ENCODE assay signal across 1 cellular context in genomic region chr20:50071039-50071888, GRCh38.
TF ChIP-seq lines count a peak whose summit lies in the region.

No MANE protein-coding gene starts in this region.

TF ChIP-seq in HepG2, 621 proteins besides CTCF, POLR2A, EP300 and RAD21 (continued from another document and continues in another):
- no peak for TF ChIP-seq GABPA (IDR thresholded peaks at IDR 0.05; ENCODE audit: low read depth, low read length)
- no peak for TF ChIP-seq GABPA (CRISPR knock-in tag; IDR thresholded peaks at IDR 0.05; ENCODE audit: low read depth)
- peak; percentile 91; the same call in 1 of the 2 replicates for TF ChIP-seq ATF6 (CRISPR knock-in tag; conservative IDR thresholded peaks at IDR 0.05)
- TF ChIP-seq AGO2 (optimal IDR thresholded peaks at IDR 0.05; ENCODE audit: low read depth, low read length) = no peak
- TF ChIP-seq ZFP36L1 (CRISPR knock-in tag; IDR thresholded peaks at IDR 0.05) = no peak
- no peak for TF ChIP-seq CCAR2 (optimal IDR thresholded peaks at IDR 0.05; ENCODE audit: low read depth, low read length)
- no peak for TF ChIP-seq ONECUT2 (CRISPR knock-in tag; IDR thresholded peaks at IDR 0.05)
- peak; percentile 55; the same call in 1 of the 2 replicates for TF ChIP-seq ZNF503 (CRISPR knock-in tag; IDR thresholded peaks at IDR 0.05)
- TF ChIP-seq ZNF44 (CRISPR knock-in tag; IDR thresholded peaks at IDR 0.05) = no peak; the same call in 1 of the 2 replicates
- TF ChIP-seq AHR (CRISPR knock-in tag; IDR thresholded peaks at IDR 0.05) = peak; percentile 93; the same call in 1 of the 2 replicates
- no peak for TF ChIP-seq ZNF7 (CRISPR knock-in tag; IDR thresholded peaks at IDR 0.05)
- peak; percentile 91; the same call in 1 of the 2 replicates for TF ChIP-seq TOPORS (CRISPR knock-in tag; IDR thresholded peaks at IDR 0.05)
- TF ChIP-seq HDAC1 (CRISPR knock-in tag; IDR thresholded peaks at IDR 0.05) = peak; percentile 87
- no peak for TF ChIP-seq ZNF75D (CRISPR knock-in tag; IDR thresholded peaks at IDR 0.05; ENCODE audit: borderline replicate concordance)
- TF ChIP-seq ZZZ3 (CRISPR knock-in tag; IDR thresholded peaks at IDR 0.05; ENCODE audit: borderline replicate concordance) = peak; percentile 65; the same call in 1 of the 2 replicates
- peak; percentile 97 for TF ChIP-seq ZMYM3 (CRISPR knock-in tag; IDR thresholded peaks at IDR 0.05)
- TF ChIP-seq TFE3 (CRISPR knock-in tag; IDR thresholded peaks at IDR 0.05) = peak; percentile 85
- peak; percentile 88 for TF ChIP-seq TFDP2 (CRISPR knock-in tag; IDR thresholded peaks at IDR 0.05)
- peak; percentile 82 for TF ChIP-seq FOSL2 (CRISPR knock-in tag; IDR thresholded peaks at IDR 0.05)
- peak; percentile 94; the same call in 1 of the 2 replicates for TF ChIP-seq ZNF563 (CRISPR knock-in tag; IDR thresholded peaks at IDR 0.05)
- peak; percentile 98; the same call in 1 of the 2 replicates for TF ChIP-seq TSC22D2 (CRISPR knock-in tag; IDR thresholded peaks at IDR 0.05; ENCODE audit: borderline replicate concordance)
- no peak; the same call in 1 of the 2 replicates for TF ChIP-seq SIX4 (CRISPR knock-in tag; IDR thresholded peaks at IDR 0.05)
- peak; percentile 91 for TF ChIP-seq ZNF383 (CRISPR knock-in tag; IDR thresholded peaks at IDR 0.05; ENCODE audit: borderline replicate concordance)
- TF ChIP-seq TFDP1 (CRISPR knock-in tag; IDR thresholded peaks at IDR 0.05; ENCODE audit: borderline replicate concordance) = peak; percentile 86; the same call in 1 of the 2 replicates
- TF ChIP-seq ZNF407 (CRISPR knock-in tag; IDR thresholded peaks at IDR 0.05; ENCODE audit: not compliant biosample characterization) = no peak
- TF ChIP-seq MBNL3 (CRISPR knock-in tag; conservative IDR thresholded peaks at IDR 0.05) = no peak
- no peak for TF ChIP-seq ZNF562 (CRISPR knock-in tag; IDR thresholded peaks at IDR 0.05; ENCODE audit: borderline replicate concordance)
- no peak; the same call in 1 of the 2 replicates for TF ChIP-seq ZBTB43 (CRISPR knock-in tag; conservative IDR thresholded peaks at IDR 0.05)
- TF ChIP-seq MXI1 (IDR thresholded peaks at IDR 0.05; ENCODE audit: borderline replicate concordance, low read depth, low read length) = peak; percentile 91; the same call in 2 of the 3 replicates
- TF ChIP-seq GPN1 (CRISPR knock-in tag; IDR thresholded peaks at IDR 0.05; ENCODE audit: borderline replicate concordance) = no peak
- peak; percentile 98 for TF ChIP-seq MIER3 (CRISPR knock-in tag; IDR thresholded peaks at IDR 0.05; ENCODE audit: borderline replicate concordance)
- no peak for TF ChIP-seq RFX1 (IDR thresholded peaks at IDR 0.05)
- TF ChIP-seq MLLT10 (CRISPR knock-in tag; IDR thresholded peaks at IDR 0.05) = no peak
- peak; percentile 83 for TF ChIP-seq HOXA3 (CRISPR knock-in tag; IDR thresholded peaks at IDR 0.05)
- peak; percentile 80; the same call in 1 of the 2 replicates for TF ChIP-seq ZNF839 (CRISPR knock-in tag; IDR thresholded peaks at IDR 0.05; ENCODE audit: borderline replicate concordance)
- TF ChIP-seq ZNF337 (CRISPR knock-in tag; IDR thresholded peaks at IDR 0.05; ENCODE audit: borderline replicate concordance, low read depth) = no peak
- TF ChIP-seq CBFB (CRISPR knock-in tag; IDR thresholded peaks at IDR 0.05) = peak; percentile 55; the same call in 1 of the 2 replicates
- no peak; the same call in 1 of the 2 replicates for TF ChIP-seq RFX5 (IDR thresholded peaks at IDR 0.05; ENCODE audit: low read depth, low read length)
- TF ChIP-seq ZNF850 (CRISPR knock-in tag; conservative IDR thresholded peaks at IDR 0.05) = no peak
- peak; percentile 88; the same call in 1 of the 2 replicates for TF ChIP-seq ZNF572 (CRISPR knock-in tag; IDR thresholded peaks at IDR 0.05)
- peak; percentile 63 for TF ChIP-seq NR2C2 (CRISPR knock-in tag; IDR thresholded peaks at IDR 0.05; ENCODE audit: borderline replicate concordance)
- TF ChIP-seq GATAD2A (CRISPR knock-in tag; IDR thresholded peaks at IDR 0.05) = peak; percentile 89
- peak; percentile 82; the same call in 1 of the 2 replicates for TF ChIP-seq MAZ (IDR thresholded peaks at IDR 0.05; ENCODE audit: borderline replicate concordance, low read depth, low read length)
- peak; percentile 94 for TF ChIP-seq MAZ (CRISPR knock-in tag; IDR thresholded peaks at IDR 0.05; ENCODE audit: low read depth)
- peak in 1 of 2 experiments; percentile 28; a peak in 1 of 4 replicates for TF ChIP-seq NR2F1 (CRISPR knock-in tag; IDR thresholded peaks at IDR 0.05)
- no peak for TF ChIP-seq ZNF724P (CRISPR knock-in tag; IDR thresholded peaks at IDR 0.05; ENCODE audit: borderline replicate concordance)
- peak; percentile 77 for TF ChIP-seq MIER2 (CRISPR knock-in tag; IDR thresholded peaks at IDR 0.05)
- peak; percentile 72; the same call in 1 of the 2 replicates for TF ChIP-seq YEATS2 (CRISPR knock-in tag; IDR thresholded peaks at IDR 0.05; ENCODE audit: borderline replicate concordance)
- peak; percentile 90; the same call in 1 of the 2 replicates for TF ChIP-seq SRY (CRISPR knock-in tag; IDR thresholded peaks at IDR 0.05)
